Comparison of ENCODE assay signal across 25 cellular contexts in the genomic region with DNA sequence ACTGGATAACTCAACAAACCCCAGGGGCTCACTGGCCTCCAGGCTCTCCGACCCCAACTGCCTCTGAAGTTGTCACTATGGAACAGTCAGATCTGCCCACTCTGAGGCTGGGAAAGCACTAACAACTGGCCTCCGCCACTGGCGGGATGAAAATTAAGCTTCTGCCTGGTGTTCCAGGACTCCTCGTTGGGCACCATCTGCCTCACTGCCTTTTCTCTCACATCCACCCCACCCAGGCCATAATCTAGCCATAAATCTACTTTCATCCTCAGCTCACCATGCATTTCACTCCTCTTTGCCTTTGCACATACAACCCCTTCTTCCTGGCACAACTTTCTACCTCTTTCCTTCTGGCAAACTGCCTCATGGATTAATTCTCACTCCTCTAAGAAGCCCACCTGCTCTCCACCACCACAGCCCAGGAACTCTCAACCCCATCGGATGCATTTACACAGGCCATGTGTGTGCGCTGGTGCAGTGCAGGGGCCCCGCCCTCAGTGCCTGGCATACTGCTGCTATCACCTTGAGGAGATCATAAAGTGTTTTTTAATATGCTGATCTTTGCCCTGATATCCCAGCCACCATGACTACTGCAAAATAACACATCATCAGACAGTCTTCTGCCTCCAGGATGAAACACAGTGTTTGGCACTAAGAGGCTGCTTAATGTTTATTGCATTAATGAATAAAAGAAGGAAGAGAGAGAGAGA. TPM values are rescaled to one million over a fixed set of nuclear protein-coding genes. Genes with fewer than 3 reads are reported as not detected.
"Had no signal": no experiment of that assay in that cellular context is flagged by ENCODE, and none has a peak within 500 bp of the region (broad histone marks: within the 10 kb centered on the region; RNA-seq: fewer than 3 reads in every experiment).

No MANE protein-coding gene starts in this region.

- ATAC-seq: gastroesophageal sphincter; heart right ventricle; left ventricle myocardium superior; naive thymus-derived CD4-positive, alpha-beta T cell; stimulated activated memory B cell treated with anti-CD40 and anti-IgM and Interleukin-4, amounts not matched to agents 10 μg/mL and 1 μg/mL and 100 μg/mL, for 72 hours; T-cell had no signal

- H3K9me3 Mint-ChIP-seq: activated CD4-positive, alpha-beta T cell treated with anti-CD3 and anti-CD28 coated beads, Interleukin-2, amount 10 ng/mL, durations not matched to agents 24 days and 14 days; activated naive CD4-positive, alpha-beta T cell treated with anti-CD3 and anti-CD28 coated beads, Interleukin-2, amount 50 U/mL, for 24 hours; memory B cell; naive thymus-derived CD4-positive, alpha-beta T cell; stimulated activated memory B cell treated with anti-CD40 and anti-IgM and Interleukin-4, amounts not matched to agents 10 μg/mL and 1 μg/mL and 100 μg/mL, for 72 hours; T-cell had no signal

- H3K36me3 ChIP-seq: ascending aorta, esophagus muscularis mucosa, gastroesophageal sphincter, heart right ventricle, sigmoid colon, thoracic aorta had no signal

- DNase-seq: activated CD4-positive, alpha-beta T cell treated with anti-CD3 and anti-CD28 coated beads, Interleukin-2, amount 10 ng/mL, durations not matched to agents 24 days and 14 days; activated CD8-positive, alpha-beta memory T cell treated with anti-CD3 and anti-CD28 coated beads, Interleukin-2, amount 50 U/mL, for 48 hours; activated gamma-delta T cell; cerebellar nuclear complex; effector CD8-positive, alpha-beta T cell; heart right ventricle; kidney glomerular epithelial cell; left ventricle myocardium superior; naive thymus-derived CD4-positive, alpha-beta T cell; sigmoid colon; stimulated activated CD4-positive, alpha-beta T cell treated with anti-CD3 and anti-CD28 coated beads, Interleukin-4, amount 100 ng/mL, for 4 hours; T-cell; T-helper 9 cell had no signal

- H3K9me3 ChIP-seq: ascending aorta, esophagus muscularis mucosa, gastroesophageal sphincter, heart right ventricle, sigmoid colon, thoracic aorta had no signal

- H3K27ac Mint-ChIP-seq: activated CD4-positive, alpha-beta T cell treated with anti-CD3 and anti-CD28 coated beads, Interleukin-2, amount 10 ng/mL, durations not matched to agents 24 days and 14 days; activated naive CD4-positive, alpha-beta T cell treated with anti-CD3 and anti-CD28 coated beads, Interleukin-2, amount 50 U/mL, for 24 hours; memory B cell; naive thymus-derived CD4-positive, alpha-beta T cell; stimulated activated memory B cell treated with anti-CD40 and anti-IgM and Interleukin-4, amounts not matched to agents 10 μg/mL and 1 μg/mL and 100 μg/mL, for 72 hours; T-cell had no signal

- H3K36me3 Mint-ChIP-seq: activated naive CD4-positive, alpha-beta T cell treated with anti-CD3 and anti-CD28 coated beads, Interleukin-2, amount 50 U/mL, for 24 hours; memory B cell; naive thymus-derived CD4-positive, alpha-beta T cell; stimulated activated memory B cell treated with anti-CD40 and anti-IgM and Interleukin-4, amounts not matched to agents 10 μg/mL and 1 μg/mL and 100 μg/mL, for 72 hours; T-cell had no signal

- H3K4me3 Mint-ChIP-seq: activated CD4-positive, alpha-beta T cell treated with anti-CD3 and anti-CD28 coated beads, Interleukin-2, amount 10 ng/mL, durations not matched to agents 24 days and 14 days; activated naive CD4-positive, alpha-beta T cell treated with anti-CD3 and anti-CD28 coated beads, Interleukin-2, amount 50 U/mL, for 24 hours; memory B cell; naive thymus-derived CD4-positive, alpha-beta T cell; stimulated activated memory B cell treated with anti-CD40 and anti-IgM and Interleukin-4, amounts not matched to agents 10 μg/mL and 1 μg/mL and 100 μg/mL, for 72 hours; T-cell had no signal

- H3K27me3 ChIP-seq: ascending aorta had no signal

- H3K4me3 ChIP-seq: ascending aorta, esophagus muscularis mucosa, gastroesophageal sphincter, heart right ventricle, sigmoid colon, thoracic aorta had no signal

- H3K4me1 ChIP-seq: ascending aorta had no signal

- H3K27ac ChIP-seq: ascending aorta, esophagus muscularis mucosa, gastroesophageal sphincter, heart right ventricle, sigmoid colon, thoracic aorta had no signal

- H3K4me1 Mint-ChIP-seq: activated CD4-positive, alpha-beta T cell treated with anti-CD3 and anti-CD28 coated beads, Interleukin-2, amount 10 ng/mL, durations not matched to agents 24 days and 14 days; memory B cell; stimulated activated memory B cell treated with anti-CD40 and anti-IgM and Interleukin-4, amounts not matched to agents 10 μg/mL and 1 μg/mL and 100 μg/mL, for 72 hours had no signal

RNA-seq across cellular contexts. Expression of gene CDHR1, which starts 4.0 kb away (rescaled TPM):
- total RNA-seq: ascending aorta had no signal

RNA-seq across cellular contexts. Expression of gene GPR15LG, which starts 24.8 kb away (rescaled TPM):
- total RNA-seq: activated CD4-positive, alpha-beta T cell treated with anti-CD3 and anti-CD28 coated beads, Interleukin-2, amount 10 ng/mL, durations not matched to agents 24 days and 14 days; ascending aorta; endothelial cell of umbilical vein; esophagus muscularis mucosa; heart right ventricle; left ventricle myocardium superior; mononuclear cell; naive thymus-derived CD4-positive, alpha-beta T cell; sigmoid colon; T-cell; thoracic aorta had no signal
- polyA plus RNA-seq: endothelial cell of umbilical vein; heart right ventricle; naive thymus-derived CD4-positive, alpha-beta T cell had no signal

RNA-seq across cellular contexts. Expression of gene LRIT2, which starts 27.0 kb away (rescaled TPM):
- total RNA-seq: activated CD4-positive, alpha-beta T cell treated with anti-CD3 and anti-CD28 coated beads, Interleukin-2, amount 10 ng/mL, durations not matched to agents 24 days and 14 days; ascending aorta; endothelial cell of umbilical vein; gastroesophageal sphincter; heart right ventricle; left ventricle myocardium superior; mononuclear cell; naive thymus-derived CD4-positive, alpha-beta T cell; renal cortical epithelial cell; sigmoid colon; T-cell; thoracic aorta; ureter had no signal
- polyA plus RNA-seq: adipose tissue; endothelial cell of umbilical vein; heart right ventricle; naive thymus-derived CD4-positive, alpha-beta T cell had no signal

RNA-seq across cellular contexts. Expression of gene LRIT1, which starts 43.0 kb away (rescaled TPM):
- total RNA-seq: activated CD4-positive, alpha-beta T cell treated with anti-CD3 and anti-CD28 coated beads, Interleukin-2, amount 10 ng/mL, durations not matched to agents 24 days and 14 days; ascending aorta; endothelial cell of umbilical vein; esophagus muscularis mucosa; left ventricle myocardium superior; mononuclear cell; naive thymus-derived CD4-positive, alpha-beta T cell; renal cortical epithelial cell; sigmoid colon; T-cell; thoracic aorta; ureter had no signal
- polyA plus RNA-seq: adipose tissue; endothelial cell of umbilical vein; heart right ventricle; naive thymus-derived CD4-positive, alpha-beta T cell; sigmoid colon had no signal

RNA-seq across cellular contexts. Expression of gene RGR, which starts 46.5 kb away (rescaled TPM):
- total RNA-seq: activated CD4-positive, alpha-beta T cell treated with anti-CD3 and anti-CD28 coated beads, Interleukin-2, amount 10 ng/mL, durations not matched to agents 24 days and 14 days; ascending aorta; endothelial cell of umbilical vein; mononuclear cell; naive thymus-derived CD4-positive, alpha-beta T cell; renal cortical epithelial cell; T-cell; thoracic aorta; ureter had no signal
- polyA plus RNA-seq: endothelial cell of umbilical vein; naive thymus-derived CD4-positive, alpha-beta T cell; sigmoid colon had no signal
